8 cellular contexts compared by ENCODE assay signal in genomic region chr11:44065851-44066731, GRCh38. TPM values are rescaled to one million over a fixed set of nuclear protein-coding genes. Genes with fewer than 3 reads are reported as not detected.
A peak's percentile ranks its signal among the peaks of the same experiment; 100 is the strongest.
DNase-seq lines count a peak whose midpoint lies in the region; ATAC-seq lines count a peak whose summit lies in the region.

A gene with protein sequence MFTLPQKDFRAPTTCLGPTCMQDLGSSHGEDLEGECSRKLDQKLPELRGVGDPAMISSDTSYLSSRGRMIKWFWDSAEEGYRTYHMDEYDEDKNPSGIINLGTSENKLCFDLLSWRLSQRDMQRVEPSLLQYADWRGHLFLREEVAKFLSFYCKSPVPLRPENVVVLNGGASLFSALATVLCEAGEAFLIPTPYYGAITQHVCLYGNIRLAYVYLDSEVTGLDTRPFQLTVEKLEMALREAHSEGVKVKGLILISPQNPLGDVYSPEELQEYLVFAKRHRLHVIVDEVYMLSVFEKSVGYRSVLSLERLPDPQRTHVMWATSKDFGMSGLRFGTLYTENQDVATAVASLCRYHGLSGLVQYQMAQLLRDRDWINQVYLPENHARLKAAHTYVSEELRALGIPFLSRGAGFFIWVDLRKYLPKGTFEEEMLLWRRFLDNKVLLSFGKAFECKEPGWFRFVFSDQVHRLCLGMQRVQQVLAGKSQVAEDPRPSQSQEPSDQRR (plus strand): TSS chr11:44066270. CDS start chr11:44067628, 1,358 bp downstream.

- H3K4me3 ChIP-seq in CD4-positive, alpha-beta memory T cell (ENCODE audit: low read length in 2 of 2): peak within 1 kb of the TSS; percentile 79 to 86
- H3K4me3 ChIP-seq in NT2/D1 (ENCODE audit: insufficient read length, low read depth): peak within 1 kb of the TSS; percentile 60

- peak; percentile 98 for ATAC-seq in GM19452 (IDR thresholded peaks at IDR 0.05; ENCODE audit: unreplicated experiment)
- ATAC-seq in HG03571 (IDR thresholded peaks at IDR 0.05; ENCODE audit: unreplicated experiment): peak; percentile 96

- peak within 1 kb of the TSS; percentile 84 for H3K9ac ChIP-seq in NT2/D1 (ENCODE audit: insufficient read length, low read depth)

- peaks cover 0 to 20% of the 10 kb centered on the region in 2 donors for H3K36me3 Mint-ChIP-seq in CD4-positive, alpha-beta memory T cell

- H3K27me3 Mint-ChIP-seq in CD4-positive, alpha-beta memory T cell: no peaks in the 10 kb centered on the region

- peaks cover 5 to 54% (median 31%) of the 10 kb centered on the region in 4 donors for H3K4me1 Mint-ChIP-seq in CD4-positive, alpha-beta memory T cell

- intact Hi-C loops in CD4-positive, alpha-beta memory T cell (cut with micrococcal nuclease): loop anchor here (1.0 kb wide), 3 partner anchors 28 to 386 kb away; partner anchors contain the start of genes ALKBH3 and HSD17B12

- no peaks in the 10 kb centered on the region for H3K9me3 ChIP-seq in CD4-positive, alpha-beta memory T cell (ENCODE audit: control insufficient read depth in 1 of 2, low read length in 2 of 2)
- H3K9me3 ChIP-seq in NT2/D1 (ENCODE audit: insufficient read depth, low read length): no peaks in the 10 kb centered on the region; the same call in 1 of the 2 replicates

- H3K27me3 ChIP-seq in CD4-positive, alpha-beta memory T cell (ENCODE audit: insufficient read depth, low read length): no peaks in the 10 kb centered on the region
- no peaks in the 10 kb centered on the region for H3K27me3 ChIP-seq in NT2/D1 (ENCODE audit: insufficient read depth, insufficient read length)

- H3K27ac ChIP-seq in CD4-positive, alpha-beta memory T cell (ENCODE audit: low read depth, low read length): peak within 1 kb of the TSS; percentile 63

- POLR2A ChIA-PET in CD4-positive, alpha-beta memory T cell (lab: Charles Lee; ENCODE audit: partially characterized antibody): interaction anchor here (0.5 to 2.5 kb wide), 3 partner anchors 29 to 385 kb away, joined by 3 to 9 read pairs (median 3); partner anchors contain the start of genes EXT2 and HSD17B12

- no peaks in the 10 kb centered on the region for H3K9me3 Mint-ChIP-seq in CD4-positive, alpha-beta memory T cell

- peak within 1 kb of the TSS; percentile 91 to 95 (median 94) for H3K27ac Mint-ChIP-seq in CD4-positive, alpha-beta memory T cell

- CTCF ChIA-PET in CD4-positive, alpha-beta memory T cell (lab: Charles Lee; ENCODE audit: partially characterized antibody): interaction anchor here (1.0 to 9.3 kb wide), 5 partner anchors 9 to 35 kb away, joined by 3 to 80 read pairs (median 3); partner anchors contain the start of gene EXT2

- H3K36me3 ChIP-seq in CD4-positive, alpha-beta memory T cell (ENCODE audit: insufficient read depth, low read length): no peaks in the 10 kb centered on the region
- peaks cover 30% of the 10 kb centered on the region for H3K36me3 ChIP-seq in NT2/D1 (ENCODE audit: insufficient read depth, insufficient read length, low read length)

- H3K4me1 ChIP-seq in CD4-positive, alpha-beta memory T cell (ENCODE audit: insufficient read depth, low read length): peaks cover 17% of the 10 kb centered on the region
- H3K4me1 ChIP-seq in NT2/D1 (ENCODE audit: insufficient read depth, insufficient read length): peaks cover 10% of the 10 kb centered on the region

- DNase-seq in CD4-positive, alpha-beta memory T cell: peak; percentile 87 to 93 (median 89)
- DNase-seq in NT2/D1 (ENCODE audit: low read depth, low spot score) (peak; percentile 97), activated T-cell treated with anti-CD3 and anti-CD28 coated beads for 24 hours (ENCODE audit: low read depth) (peak; percentile 80), epidermal melanocyte (ENCODE audit: insufficient read length, low spot score) (peak; percentile 79), middle frontal gyrus (ENCODE audit: extremely low spot score, low spot score) (peak; percentile 72)
- DNase-seq in stimulated activated CD8-positive, alpha-beta memory T cell treated with anti-CD3 and anti-CD28 coated beads, Interleukin-2, amount 100 ng/mL, for 1 hour (ENCODE audit: low read depth in 2 of 2): peak; percentile 76 to 83

- H3K4me3 Mint-ChIP-seq in CD4-positive, alpha-beta memory T cell: peak within 1 kb of the TSS; percentile 89 to 98 (median 94)

RNA-seq across cellular contexts. Expression of the gene that starts here (rescaled TPM):
- total RNA-seq in CD4-positive, alpha-beta memory T cell: 10 to 100 TPM; 74.9 to 78.9 TPM
- polyA plus RNA-seq in CD4-positive, alpha-beta memory T cell: 1 to 10 TPM; 1.6 to 5.3 TPM

Comparison
In these comparisons a context has a peak if more than half of its experiments do, and no peak if none do; other contexts are left out.
1. Peak in every context shown above with its lines: DNase-seq, ATAC-seq, H3K4me3 ChIP-seq and H3K27ac ChIP-seq.